In the genomic region with DNA sequence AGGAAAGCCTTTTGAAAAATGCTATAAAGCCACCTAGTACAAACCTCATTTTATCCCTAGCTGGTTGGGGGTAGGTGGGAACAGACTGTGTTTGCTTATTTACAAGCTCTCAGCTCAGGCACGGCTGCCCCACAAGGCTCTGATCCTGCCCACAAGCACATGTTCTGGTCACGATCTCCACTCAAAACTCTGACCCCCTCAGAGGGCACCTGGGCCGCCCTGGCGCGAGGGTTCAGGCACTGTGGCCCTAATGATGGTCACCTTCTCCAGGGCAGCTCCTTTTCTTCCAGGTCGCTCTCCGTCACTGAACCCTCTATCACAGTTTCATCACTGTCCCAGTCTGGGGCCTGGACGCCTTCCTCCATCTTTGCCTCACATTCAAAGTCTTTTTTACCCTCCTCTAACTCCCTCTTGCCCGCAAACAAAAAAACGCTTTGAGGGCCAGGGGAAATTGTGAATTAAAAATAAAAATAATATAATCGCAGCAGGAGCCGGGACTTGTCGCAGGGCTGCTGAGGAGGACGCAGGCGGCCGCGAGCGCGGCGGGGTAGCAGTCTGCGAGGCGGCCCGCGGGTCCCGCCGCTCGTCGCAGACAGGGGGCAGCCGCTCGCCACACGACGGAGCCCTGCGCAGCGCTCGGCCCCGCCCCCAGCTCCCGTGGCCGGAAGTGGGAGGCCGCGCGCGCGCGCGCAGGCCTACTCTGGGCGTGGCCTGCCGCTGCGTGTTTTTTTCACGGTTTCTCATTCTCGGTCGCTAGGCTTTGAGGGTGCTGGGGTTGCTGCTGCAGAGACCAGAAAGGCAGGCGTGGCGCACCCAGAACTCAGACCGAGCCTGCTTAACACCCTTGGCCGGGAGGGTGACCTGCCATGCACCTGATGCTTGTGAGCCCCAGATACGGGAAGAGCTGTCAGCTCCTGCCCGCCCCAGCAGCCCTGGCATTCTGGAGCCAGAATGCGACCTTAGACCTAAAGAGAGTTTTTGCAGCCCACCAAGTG, we compare ENCODE assay signal across 8 cellular contexts. TPM values are rescaled to one million over a fixed set of nuclear protein-coding genes. Genes with fewer than 3 reads are reported as not detected.
DNase-seq lines count a peak whose midpoint lies in the region; TF ChIP-seq lines count a peak whose summit lies in the region.

A gene with protein sequence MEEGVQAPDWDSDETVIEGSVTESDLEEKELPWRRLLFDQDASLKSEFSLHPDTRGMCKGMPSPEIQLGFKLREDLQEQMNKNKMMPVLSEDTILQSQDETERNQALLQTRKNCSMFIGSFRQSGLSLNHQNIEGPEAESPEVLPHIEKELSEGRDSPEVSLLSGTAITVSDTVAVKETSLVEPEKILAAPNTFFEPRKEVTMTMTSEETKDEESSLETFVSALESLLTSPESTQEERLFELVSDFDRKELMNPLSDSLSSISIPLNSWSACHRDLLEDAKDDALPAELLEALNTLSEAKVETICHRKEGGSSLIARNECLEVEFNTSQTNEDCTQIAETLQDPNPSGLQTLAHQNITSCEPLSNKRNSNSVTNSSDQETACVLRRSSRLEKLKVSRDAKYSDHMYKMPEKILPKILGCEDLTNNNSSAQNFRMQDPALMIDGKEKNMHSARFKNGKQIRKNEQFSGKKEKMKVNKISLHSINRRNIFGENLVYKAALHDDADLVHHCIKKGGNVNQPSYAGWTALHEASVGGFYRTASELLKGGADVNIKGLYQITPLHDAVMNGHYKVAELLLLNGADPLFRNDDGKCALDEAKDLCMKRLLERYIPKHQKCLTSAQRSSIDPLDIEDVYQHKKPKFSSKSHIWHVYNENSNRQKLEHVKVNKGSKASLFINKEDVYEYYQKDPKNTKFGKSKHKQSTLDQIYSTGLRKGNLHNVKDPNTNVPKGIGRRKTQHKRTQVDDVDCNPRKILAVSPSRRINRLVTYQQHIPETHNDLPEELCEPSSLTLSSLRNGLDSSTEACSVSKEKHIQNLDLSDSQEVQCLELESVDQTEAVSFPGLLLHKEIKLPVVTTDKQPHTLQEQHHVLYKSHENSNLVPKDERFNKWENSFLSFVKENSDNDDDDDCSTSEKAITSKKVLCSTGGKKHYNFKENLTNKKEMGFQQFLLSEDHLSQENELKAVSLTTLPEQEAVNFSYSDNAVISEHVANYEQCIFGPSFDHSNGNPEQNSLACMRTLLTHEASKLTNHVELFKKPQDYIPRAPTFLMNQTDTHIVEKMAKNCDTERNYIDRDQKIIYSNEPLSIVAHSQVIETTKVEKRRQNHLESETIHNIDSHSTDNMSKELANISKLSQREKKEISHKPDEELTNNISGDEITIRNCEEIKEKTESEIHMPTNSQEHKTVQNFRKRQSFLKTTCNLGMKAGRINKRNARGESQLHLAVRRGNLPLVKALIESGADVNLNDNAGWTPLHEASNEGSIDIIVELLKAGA (N-terminal part only) (minus strand): TSS at position 557 of the 995 bp plus-strand sequence. CDS start 192 bp downstream, at position 365.

- no peaks in the 10 kb centered on the region for H4K20me1 ChIP-seq in osteoblast (ENCODE audit: insufficient read depth, low read length)

- 1 to 2% methylated on average over 55 to 58 of the region's 58 CpGs for WGBS in testis, 2 donors

- peak; percentile 32 for TF ChIP-seq POLR2A in testis (IDR thresholded peaks at IDR 0.05)

- peak within 1 kb of the TSS; percentile 70 for H3K27ac ChIP-seq in osteoblast (ENCODE audit: low read depth, low read length)
- H3K27ac ChIP-seq in testis = peak within 1 kb of the TSS; percentile 73 to 87

- peak within 1 kb of the TSS; percentile 100 for H2AFZ ChIP-seq in osteoblast (ENCODE audit: low read length)

- H3K9me3 ChIP-seq in MG63 (no peaks in the 10 kb centered on the region), osteoblast (ENCODE audit: low read depth, low read length) (no peaks in the 10 kb centered on the region), testis (no peaks in the 10 kb centered on the region)

- peaks cover 13% of the 10 kb centered on the region for H3K4me1 ChIP-seq in osteoblast (ENCODE audit: insufficient read depth, low read length)
- H3K4me1 ChIP-seq in testis = no peaks in the 10 kb centered on the region

- in situ Hi-C loops in SK-MEL-5 (cut with HindIII; ENCODE audit: low pct_unique_long_range_greater_than_20kb, low sequenced_read_pairs) = no loop called here

- TF ChIP-seq CTCF in osteoblast (IDR thresholded peaks at IDR 0.05; ENCODE audit: extremely low read depth, low read depth, low read length) = peak; percentile 56
- peak; percentile 83 to 96 (median 95) for TF ChIP-seq CTCF in testis (IDR thresholded peaks at IDR 0.05)

- intact Hi-C loops in testis (cut with DNase I; ENCODE audit: low total_unique reads) = no loop called here

- DNase-seq in GM04504 (ENCODE audit: low read depth) (peak; percentile 49), HCEC 1CT (peak; percentile 74), MG63 (peak; percentile 73), SK-MEL-5 (ENCODE audit: low read depth, low spot score) (peak; percentile 80), glomerular visceral epithelial cell (ENCODE audit: extremely low spot score) (peak; percentile 86), osteoblast (ENCODE audit: insufficient read length, low spot score, missing footprints) (peak; percentile 96), testis (peak; percentile 90)
- DNase-seq in activated naive CD4-positive, alpha-beta T cell treated with anti-CD3 and anti-CD28 coated beads, Interleukin-2, amount 50 U/mL, for 16 hours = peak; percentile 90

- H3K27me3 ChIP-seq in MG63 (no peaks in the 10 kb centered on the region), osteoblast (ENCODE audit: insufficient read depth, low read length) (no peaks in the 10 kb centered on the region), testis (no peaks in the 10 kb centered on the region)

- no peaks in the 10 kb centered on the region for H3K36me3 ChIP-seq in MG63
- no peaks in the 10 kb centered on the region for H3K36me3 ChIP-seq in osteoblast (ENCODE audit: insufficient read depth, low read length)
- no peaks in the 10 kb centered on the region for H3K36me3 ChIP-seq in testis (ENCODE audit: low read depth, missing control alignments)

- peak within 1 kb of the TSS; percentile 96 for H3K4me2 ChIP-seq in osteoblast (ENCODE audit: insufficient read depth, low read length)

- peak within 1 kb of the TSS; percentile 64 for H3K4me3 ChIP-seq in MG63
- H3K4me3 ChIP-seq in osteoblast (ENCODE audit: insufficient read depth, low read length) = peak within 1 kb of the TSS; percentile 90
- H3K4me3 ChIP-seq in testis = peak within 1 kb of the TSS; percentile 62 to 82

- no peaks in the 10 kb centered on the region for H3K79me2 ChIP-seq in osteoblast (ENCODE audit: insufficient read depth, low read length)

RNA-seq across cellular contexts. Expression of the gene that starts here (rescaled TPM):
- not detected in 2 replicates for total RNA-seq in MG63 (2014; rRNA removed; shearing (Covaris generic); ENCODE audit: low replicate concordance)
- 0.69 and 0.75 TPM in 2 replicates for total RNA-seq in SK-MEL-5 (2014; rRNA removed; shearing (Covaris generic))
- 0.21 and 0.44 TPM in 2 replicates for polyA plus RNA-seq in SK-MEL-5 (2015; cell fraction: cytosol; rRNA removed)
- 1.1 and 1.2 TPM in 2 replicates for polyA plus RNA-seq in SK-MEL-5 (2015; cell fraction: nucleus; rRNA removed)
- 0.29 and 0.36 TPM in 2 replicates for total RNA-seq in osteoblast
- 10 to 100 TPM; 10.3 to 16.9 TPM for total RNA-seq in testis
- polyA plus RNA-seq in testis (ENCODE audit: insufficient read depth, low read depth, low replicate concordance) = 3.7 TPM

Comparison
In these comparisons a context has a peak if more than half of its experiments do, and no peak if none do; other contexts are left out.
1. Peak in every context shown above with its lines: DNase-seq, H3K4me3 ChIP-seq and H3K27ac ChIP-seq.
2. Peak in DNase-seq and H3K4me3 ChIP-seq in MG63; RNA of the gene not detected or under 1 TPM.
3. Peak in DNase-seq, H3K4me3 ChIP-seq, H3K27ac ChIP-seq and H3K4me2 ChIP-seq in osteoblast; RNA of the gene not detected or under 1 TPM.